10 cellular contexts compared by ENCODE assay signal in the genomic region with DNA sequence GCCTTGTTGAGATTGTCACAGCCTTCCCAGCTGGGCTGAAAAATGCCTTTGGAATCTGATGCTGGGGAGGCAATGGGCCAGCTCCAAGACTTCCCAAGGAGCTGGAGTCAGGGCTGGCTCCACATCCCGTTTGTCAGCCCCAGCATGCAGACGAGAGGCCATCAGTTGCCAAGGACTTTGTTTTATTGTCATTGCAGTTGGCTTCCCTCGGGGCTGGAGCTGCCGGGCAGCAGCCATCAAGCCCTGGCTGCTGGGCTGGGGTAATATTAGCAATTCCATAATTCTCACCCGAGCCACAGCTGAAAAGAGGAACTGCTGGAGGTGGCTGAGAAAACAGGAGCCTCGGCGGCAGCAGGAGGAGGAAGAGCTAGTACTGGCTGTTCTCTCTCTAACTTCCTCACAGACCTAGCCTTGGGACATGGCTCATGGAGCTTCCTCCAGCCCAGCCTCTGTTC.
DNase-seq lines count a peak whose midpoint lies in the region; ATAC-seq and TF ChIP-seq lines count a peak whose summit lies in the region.
"Had no signal": no experiment of that assay in that cellular context is flagged by ENCODE, and none has a peak within 500 bp of the region (broad histone marks: within the 10 kb centered on the region; RNA-seq: fewer than 3 reads in every experiment).

No MANE protein-coding gene starts in this region.

- H3K4me1 ChIP-seq in adrenal gland (replicated peaks in 1 of 2): peaks cover 5 to 11% of the 10 kb centered on the region in 2 donors

- WGBS in adrenal gland, 4 donors: 11 to 32% (median 19%) methylated on average over 4 to 7 of the region's 7 CpGs

- ATAC-seq in GM18870 (IDR thresholded peaks at IDR 0.05; ENCODE audit: unreplicated experiment) (no peak), HG03432 (IDR thresholded peaks at IDR 0.05; ENCODE audit: unreplicated experiment) (no peak), GM18517 (IDR thresholded peaks at IDR 0.05; ENCODE audit: unreplicated experiment) (no peak)

- H3K27ac ChIP-seq in adrenal gland: peak overlapping the region in 2 of 5 donors; percentile 11 to 53

- no peaks in the 10 kb centered on the region for H3K9me3 ChIP-seq in adrenal gland (replicated peaks in 1 of 3)

- H3K27me3 ChIP-seq in adrenal gland: no peaks in the 10 kb centered on the region

- H3K27me3 Mint-ChIP-seq in HFFc6 (ENCODE audit: insufficient read depth): peaks cover 18% of the 10 kb centered on the region

- peaks cover 14% of the 10 kb centered on the region for H3K4me1 Mint-ChIP-seq in HFFc6 (ENCODE audit: low read depth)

- no peaks in the 10 kb centered on the region for H3K9me3 Mint-ChIP-seq in HFFc6

- H3K4me3 ChIP-seq in adrenal gland: no peak overlapping the region

- no peaks in the 10 kb centered on the region for H3K36me3 ChIP-seq in adrenal gland (replicated peaks in 1 of 2)

- no peak overlapping the region for H3K27ac Mint-ChIP-seq in HFFc6

- no peak for TF ChIP-seq CTCF in HFFc6 (IDR thresholded peaks at IDR 0.05)
- TF ChIP-seq CTCF in adrenal gland (IDR thresholded peaks at IDR 0.05): no peak

- DNase-seq in HFFc6 (peak; percentile 46), adrenal gland (peak; percentile 17 to 67 (median 34)), hepatic stellate cell (ENCODE audit: low spot score) (peak; percentile 29), superior temporal gyrus (ENCODE audit: extremely low spot score) (peak; percentile 13), NCI-H526 (lab: John Stamatoyannopoulos, UW) (no peak)
- DNase-seq: NCI-H748 treated with DMSO at 0.1 percent for 48 hours, small intestine had no signal

- H3K36me3 Mint-ChIP-seq in HFFc6 (ENCODE audit: low read depth): no peaks in the 10 kb centered on the region

- H3K4me3 Mint-ChIP-seq in HFFc6: peak overlapping the region; percentile 34; the same call in 1 of the 2 replicates

- intact Hi-C loops in adrenal gland (cut with DNase I): no loop called here

- TF ChIP-seq POLR2A in adrenal gland (IDR thresholded peaks at IDR 0.05): no peak

Comparison
In these comparisons a context has a peak if more than half of its experiments do, and no peak if none do; other contexts are left out.
1. DNase-seq: peak in HFFc6 (single experiment), adrenal gland (7 of 7), hepatic stellate cell (single experiment) and superior temporal gyrus (single experiment); none in NCI-H526 (0 of 2).